Comparison of ENCODE assay signal across 24 cellular contexts in genomic region chr4:160352637-160353036, GRCh38.
"Had no signal": no experiment of that assay in that cellular context is flagged by ENCODE, and none has a peak within 500 bp of the region (broad histone marks: within the 10 kb centered on the region; RNA-seq: fewer than 3 reads in every experiment).

No MANE protein-coding gene starts in this region.

- H3K27ac ChIP-seq: ascending aorta, cardiac muscle cell, colonic mucosa, PC-9, RWPE1 had no signal

- H3K4me1 ChIP-seq: ascending aorta, colonic mucosa had no signal

- ATAC-seq: activated CD8-positive, alpha-beta T cell treated with anti-CD3 and anti-CD28 coated beads for 36 hours; K562; Right ventricle myocardium inferior had no signal

- H2AFZ ChIP-seq: PC-9 had no signal

- H3K27me3 ChIP-seq: ascending aorta, cardiac muscle cell, colonic mucosa had no signal

- H3K9me3 ChIP-seq: ascending aorta, colonic mucosa had no signal

- H3K36me3 ChIP-seq: ascending aorta, cardiac muscle cell, colonic mucosa had no signal

- DNase-seq: activated CD4-positive, alpha-beta T cell treated with anti-CD3 and anti-CD28 coated beads, Interleukin-2, amount 10 ng/mL, durations not matched to agents 24 days and 14 days; activated CD4-positive, alpha-beta T cell treated with anti-CD3 and anti-CD28 coated beads, Interleukin-2, amount 50 U/mL, for 4 hours; activated CD8-positive, alpha-beta T cell treated with anti-CD3 and anti-CD28 coated beads for 36 hours; activated gamma-delta T cell; activated naive CD4-positive, alpha-beta T cell treated with Interleukin-2 at 50 U/mL for 16 hours; activated naive CD8-positive, alpha-beta T cell treated with anti-CD3 and anti-CD28 coated beads, Interleukin-2, amount 10 ng/mL, durations not matched to agents 7 days and 5 days; activated T-cell treated with anti-CD3 and anti-CD28 coated beads, Interleukin-2, amount 50 U/mL, for 24 hours; amygdala; colonic mucosa; Karpas-422; NCI-H1694 treated with DMSO at 0.1 percent for 48 hours; NCI-H2029 treated with DMSO at 0.1 percent for 48 hours; NCI-H2107; NCI-H2171; NCI-H345; NCI-H524 treated with DMSO at 0.1 percent for 48 hours; NCI-H82; PC-9; SIG-M5 had no signal

- H3K4me3 ChIP-seq: ascending aorta, cardiac muscle cell, colonic mucosa, K562, PC-9 had no signal

- H3K4me2 ChIP-seq: PC-9 had no signal
